8 cellular contexts compared by ENCODE assay signal in genomic region chr12:15527201-15527782, GRCh38.
DNase-seq lines count a peak whose midpoint lies in the region; ATAC-seq and TF ChIP-seq lines count a peak whose summit lies in the region.

No MANE protein-coding gene starts in this region.

- no peaks in the 10 kb centered on the region for H3K36me3 ChIP-seq in left lung
- H3K36me3 ChIP-seq in vagina, result no peaks in the 10 kb centered on the region

- intact Hi-C loops in left lung (cut with DNase I), result no loop called here
- intact Hi-C loops in vagina (cut with DNase I), result no loop called here

- TF ChIP-seq POLR2A in vagina (IDR thresholded peaks at IDR 0.05), result no peak

- no peak overlapping the region for H3K4me3 ChIP-seq in left lung
- no peak overlapping the region for H3K4me3 ChIP-seq in vagina

- no peak overlapping the region for H3K27ac ChIP-seq in C4-2B
- no peak overlapping the region for H3K27ac ChIP-seq in left lung
- H3K27ac ChIP-seq in vagina, result no peak overlapping the region

- DNase-seq in HuH-7 (ENCODE audit: low spot score) (peak; percentile 5), amygdala (lab: John Stamatoyannopoulos, UW) (peak in 31 of 56 donors; percentile 1 to 59 (median 14)), left lung (no peak), vagina (ENCODE audit: extremely low spot score in 2 of 2) (no peak), NCI-H1930 (lab: John Stamatoyannopoulos, UW) (no peak), COR-L47 (lab: John Stamatoyannopoulos, UW) (no peak)
- no peak for DNase-seq in activated T-cell treated with anti-CD3 and anti-CD28 coated beads, Interleukin-2, amount 50 U/mL, for 48 hours

- H3K4me1 ChIP-seq in left lung (no peaks in the 10 kb centered on the region), vagina (no peaks in the 10 kb centered on the region)

- TF ChIP-seq CTCF in C4-2B (conservative IDR thresholded peaks at IDR 0.05) (peak; percentile 65), left lung (IDR thresholded peaks at IDR 0.05) (no peak), vagina (IDR thresholded peaks at IDR 0.05) (no peak)

- ATAC-seq in left lung, result peak; percentile 45

- peaks cover 4 to 10% of the 10 kb centered on the region in 2 donors for H3K27me3 ChIP-seq in left lung
- H3K27me3 ChIP-seq in vagina, result no peaks in the 10 kb centered on the region

- H3K9me3 ChIP-seq in left lung, result peaks cover 0 to 6% of the 10 kb centered on the region in 2 donors
- H3K9me3 ChIP-seq in vagina, result no peaks in the 10 kb centered on the region

Comparison
In these comparisons a context has a peak if more than half of its experiments do, and no peak if none do; other contexts are left out.
1. DNase-seq: peak in HuH-7 (single experiment) and amygdala (31 of 56); none in left lung (0 of 2), activated T-cell treated with anti-CD3 and anti-CD28 coated beads, Interleukin-2, amount 50 U/mL, for 48 hours (0 of 2), vagina (0 of 2), NCI-H1930 (0 of 2) and COR-L47 (single experiment).